32 cellular contexts compared by ENCODE assay signal in genomic region chr20:18596270-18596669, GRCh38.
"Had no signal": no experiment of that assay in that cellular context is flagged by ENCODE, and none has a peak within 500 bp of the region (broad histone marks: within the 10 kb centered on the region; RNA-seq: fewer than 3 reads in every experiment).

No MANE protein-coding gene starts in this region.

- FAIRE-seq: astrocyte had no signal

- H3K9me3 ChIP-seq: body of pancreas, breast epithelium had no signal

- ATAC-seq: activated CD8-positive, alpha-beta T cell treated with anti-CD3 and anti-CD28 coated beads for 36 hours; activated naive CD4-positive, alpha-beta T cell treated with anti-CD3 and anti-CD28 coated beads, Interleukin-2, amount 50 U/mL, for 72 hours; activated T-cell treated with anti-CD3 and anti-CD28 coated beads, Interleukin-2, amount 50 U/mL, for 4 hours; activated T-cell treated with anti-CD3 and anti-CD28 coated beads, Interleukin-2, amount 50 U/mL, for 72 hours; activated T-helper 17 cell treated with anti-CD3 and anti-CD28 coated beads, Interleukin-2, amount 50 U/mL, for 72 hours; body of pancreas; T-cell; T-helper 17 cell had no signal

- H3K4me3 ChIP-seq: body of pancreas, breast epithelium had no signal

- DNase-seq: activated B cell treated with CpG ODN at 0.5 μM for 24 hours; activated CD4-positive, alpha-beta memory T cell treated with anti-CD3 and anti-CD28 coated beads for 36 hours; activated CD4-positive, alpha-beta T cell treated with anti-CD3 and anti-CD28 coated beads for 4 hours; activated CD4-positive, alpha-beta T cell treated with anti-CD3 and anti-CD28 coated beads, Interleukin-2, amount 10 ng/mL, durations not matched to agents 24 days and 14 days; activated CD4-positive, alpha-beta T cell treated with anti-CD3 and anti-CD28 coated beads, Interleukin-2, amount 50 U/mL, for 1 hour; activated CD4-positive, alpha-beta T cell treated with anti-CD3 and anti-CD28 coated beads, Interleukin-2, amount 50 U/mL, for 4 hours; activated CD4-positive, CD25-positive, alpha-beta regulatory T cell treated with anti-CD3 and anti-CD28 coated beads, Interleukin-2, amount 50 U/mL, for 72 hours; activated CD8-positive, alpha-beta memory T cell treated with anti-CD3 and anti-CD28 coated beads, Interleukin-2, amount 50 U/mL, for 4 hours; activated CD8-positive, alpha-beta T cell treated with anti-CD3 and anti-CD28 coated beads for 36 hours; activated effector memory CD4-positive, alpha-beta T cell treated with anti-CD3 and anti-CD28 coated beads, Interleukin-2, amount 50 U/mL, for 16 hours; activated gamma-delta T cell treated with Interleukin-2 at 50 U/mL for 16 hours; activated naive CD4-positive, alpha-beta T cell; activated naive CD4-positive, alpha-beta T cell treated with anti-CD3 and anti-CD28 coated beads for 36 hours; activated naive CD4-positive, alpha-beta T cell treated with anti-CD3 and anti-CD28 coated beads, Interleukin-2, amount 50 U/mL, for 16 hours; activated naive CD8-positive, alpha-beta T cell treated with anti-CD3 and anti-CD28 coated beads for 36 hours; activated T-cell treated with anti-CD3 and anti-CD28 coated beads for 4 hours; activated T-cell treated with anti-CD3 and anti-CD28 coated beads, Interleukin-2, amount 50 U/mL, for 1 hour; activated T-cell treated with anti-CD3 and anti-CD28 coated beads, Interleukin-2, amount 50 U/mL, for 4 hours; activated T-cell treated with anti-CD3 and anti-CD28 coated beads, Interleukin-2, amount 50 U/mL, for 72 hours; amygdala; anterior cingulate cortex; body of pancreas; brain microvascular endothelial cell; central memory CD4-positive, alpha-beta T cell; T-cell; T-helper 17 cell; T1000 had no signal

- H3K4me1 ChIP-seq: body of pancreas, breast epithelium had no signal

- H3K27me3 ChIP-seq: body of pancreas, brain microvascular endothelial cell, breast epithelium had no signal

- H3K27ac ChIP-seq: body of pancreas, brain microvascular endothelial cell, breast epithelium, VCaP had no signal

- H3K36me3 ChIP-seq: breast epithelium had no signal
